16 cellular contexts compared by ENCODE assay signal in genomic region chr10:119670717-119671116, GRCh38. TPM values are rescaled to one million over a fixed set of nuclear protein-coding genes. Genes with fewer than 3 reads are reported as not detected.
DNase-seq lines count a peak whose midpoint lies in the region; ATAC-seq and TF ChIP-seq lines count a peak whose summit lies in the region.
"Had no signal": no experiment of that assay in that cellular context is flagged by ENCODE, and none has a peak within 500 bp of the region (broad histone marks: within the 10 kb centered on the region; RNA-seq: fewer than 3 reads in every experiment).

No MANE protein-coding gene starts in this region.

- peak overlapping the region; percentile 0 for H3K9ac ChIP-seq in adipocyte (ENCODE audit: low read length)

- peak overlapping the region; percentile 93 for H3K27ac ChIP-seq in left ventricle myocardium inferior (replicated peaks)
- H3K27ac ChIP-seq: HL-60 had no signal

- H3K4me1 ChIP-seq in left ventricle myocardium inferior (peaks cover 78% of the 10 kb centered on the region), adipocyte (ENCODE audit: control insufficient read depth, insufficient read depth, low read length) (peaks cover 38% of the 10 kb centered on the region)

- no peak overlapping the region for H3K27ac Mint-ChIP-seq in stimulated activated effector memory CD8-positive, alpha-beta T cell treated with anti-CD3 and anti-CD28 coated beads, Interleukin-12 subunit alpha, Interleukin-12 subunit beta, amount 100 ng/mL, for 72 hours

- no peak for TF ChIP-seq CTCF in left ventricle myocardium inferior (IDR thresholded peaks at IDR 0.05; ENCODE audit: borderline replicate concordance)

- H3K27me3 ChIP-seq in left ventricle myocardium inferior (ENCODE audit: low read depth) (no peaks in the 10 kb centered on the region), adipocyte (replicated peaks; ENCODE audit: control insufficient read depth, insufficient read depth, low read length) (no peaks in the 10 kb centered on the region)

- H3K4me3 Mint-ChIP-seq in stimulated activated effector memory CD8-positive, alpha-beta T cell treated with anti-CD3 and anti-CD28 coated beads, Interleukin-12 subunit alpha, Interleukin-12 subunit beta, amount 100 ng/mL, for 72 hours: no peak overlapping the region

- H3K4me3 ChIP-seq in left ventricle myocardium inferior (no peak overlapping the region), adipocyte (ENCODE audit: low read length) (no peak overlapping the region)

- no peaks in the 10 kb centered on the region for H3K9me3 Mint-ChIP-seq in stimulated activated effector memory CD8-positive, alpha-beta T cell treated with anti-CD3 and anti-CD28 coated beads, Interleukin-12 subunit alpha, Interleukin-12 subunit beta, amount 100 ng/mL, for 72 hours

- peaks cover 19% of the 10 kb centered on the region for H3K4me1 Mint-ChIP-seq in stimulated activated effector memory CD8-positive, alpha-beta T cell treated with anti-CD3 and anti-CD28 coated beads, Interleukin-12 subunit alpha, Interleukin-12 subunit beta, amount 100 ng/mL, for 72 hours

- H3K9me3 ChIP-seq in left ventricle myocardium inferior (replicated peaks): no peaks in the 10 kb centered on the region
- H3K9me3 ChIP-seq in adipocyte (ENCODE audit: control insufficient read depth, low read length): no peaks in the 10 kb centered on the region

- peaks cover 45% of the 10 kb centered on the region for H3K36me3 Mint-ChIP-seq in stimulated activated effector memory CD8-positive, alpha-beta T cell treated with anti-CD3 and anti-CD28 coated beads, Interleukin-12 subunit alpha, Interleukin-12 subunit beta, amount 100 ng/mL, for 72 hours

- intact Hi-C loops in left ventricle myocardium inferior (cut with micrococcal nuclease): no loop called here
- intact Hi-C loops in cardiac septum (cut with DNase I): no loop called here
- intact Hi-C loops in left ventricle myocardium superior (cut with micrococcal nuclease): no loop called here

- DNase-seq in left ventricle myocardium inferior (no peak), cardiac septum (ENCODE audit: low spot score) (no peak), adipocyte (ENCODE audit: low read depth) (peak; percentile 41), left ventricle myocardium superior (no peak), NCI-H748 (lab: John Stamatoyannopoulos, UW; ENCODE audit: unreplicated experiment) (no peak), GM19240 (ENCODE audit: insufficient read length, low spot score) (no peak)
- no peak for DNase-seq in stimulated activated effector memory CD8-positive, alpha-beta T cell treated with anti-CD3 and anti-CD28 coated beads, Interleukin-12 subunit alpha, Interleukin-12 subunit beta, amount 100 ng/mL, for 72 hours (ENCODE audit: low spot score in 2 of 2)
- DNase-seq: activated CD4-positive, alpha-beta T cell treated with anti-CD3 and anti-CD28 coated beads for 4 hours; activated naive CD4-positive, alpha-beta T cell treated with anti-CD3 and anti-CD28 coated beads, Interleukin-2, amount 50 U/mL, for 16 hours; KBM-7; NCI-H1436; stimulated activated naive CD4-positive, alpha-beta T cell; T1000; trophoblast cell had no signal

- ATAC-seq in left ventricle myocardium superior (peak; percentile 34), HG02610 (IDR thresholded peaks at IDR 0.05; ENCODE audit: unreplicated experiment) (no peak)
- no peak for ATAC-seq in stimulated activated effector memory CD8-positive, alpha-beta T cell treated with anti-CD3 and anti-CD28 coated beads, Interleukin-12 subunit alpha, Interleukin-12 subunit beta, amount 100 ng/mL, for 72 hours

- peaks cover 61% of the 10 kb centered on the region for H3K36me3 ChIP-seq in left ventricle myocardium inferior
- H3K36me3 ChIP-seq in adipocyte (ENCODE audit: control insufficient read depth, insufficient read depth, low read length, severe bottlenecking): peaks cover 55% of the 10 kb centered on the region

RNA-seq across cellular contexts. Expression of gene BAG3, which starts 19.5 kb away (rescaled TPM):
- total RNA-seq in left ventricle myocardium inferior: 164 TPM
- 172 TPM for total RNA-seq in cardiac septum
- total RNA-seq in left ventricle myocardium superior: 151 TPM

RNA-seq across cellular contexts. Expression of gene INPP5F, which starts 55.1 kb away (rescaled TPM):
- total RNA-seq in left ventricle myocardium inferior: 4.9 TPM
- 20.2 TPM for total RNA-seq in cardiac septum
- 4.0 TPM for total RNA-seq in left ventricle myocardium superior
